15 cellular contexts compared by ENCODE assay signal in genomic region chr3:127764841-127765362, GRCh38. TPM values are rescaled to one million over a fixed set of nuclear protein-coding genes. Genes with fewer than 3 reads are reported as not detected.
A peak's percentile ranks its signal among the peaks of the same experiment; 100 is the strongest.
DNase-seq lines count a peak whose midpoint lies in the region; ATAC-seq, FAIRE-seq and TF ChIP-seq lines count a peak whose summit lies in the region.
"Had no signal": no experiment of that assay in that cellular context is flagged by ENCODE, and none has a peak within 500 bp of the region (broad histone marks: within the 10 kb centered on the region; RNA-seq: fewer than 3 reads in every experiment).

No MANE protein-coding gene starts in this region.

- TF ChIP-seq CTCF in MCF 10A (IDR thresholded peaks at IDR 0.05; ENCODE audit: unreplicated experiment) (no peak), breast epithelium (IDR thresholded peaks at IDR 0.05) (no peak), GM12878 (IDR thresholded peaks at IDR 0.05 in 2 of 3, conservative IDR thresholded peaks at IDR 0.05 in 1 of 3; ENCODE audit: control insufficient read depth in 2 of 3, extremely low read depth in 1 of 3, insufficient read depth in 1 of 3, low read depth in 3 of 3, low read length in 3 of 3) (0 out of 6 replicates have a peak, but pooled peaks of 1 of the 3 experiments have one; percentile 6)

- no TSS peak for BruUV-seq in MCF 10A (replicated peaks; lab: Mats Ljungman, UMichigan)
- no TSS peak for BruUV-seq in GM12878 (replicated peaks; lab: Mats Ljungman, UMichigan)

- peak; percentile 47 for FAIRE-seq in GM12878 (lab: Jason Lieb, UNC)

- ATAC-seq in HG03432 (IDR thresholded peaks at IDR 0.05; ENCODE audit: unreplicated experiment) (peak; percentile 30), GM12878 (peak; percentile 40), HG03095 (IDR thresholded peaks at IDR 0.05; ENCODE audit: unreplicated experiment) (no peak), GM19351 (IDR thresholded peaks at IDR 0.05; ENCODE audit: unreplicated experiment) (no peak)
- ATAC-seq: effector memory CD8-positive, alpha-beta T cell; lower lobe of right lung had no signal

- POLR2A ChIA-PET in MCF 10A (lab: Yijun Ruan, JAX) = interaction anchor here (0.6 to 1.1 kb wide), 2 partner anchors 28 to 56 kb away, joined by 3 read pairs; no protein-coding TSS in a partner anchor
- POLR2A ChIA-PET in GM12878 (lab: Charles Lee) = interaction anchor here (1.1 to 8.8 kb wide), 6 partner anchors 10 to 57 kb away, joined by 3 to 116 read pairs (median 6); partner anchors contain the start of gene MGLL

- H3K36me3 ChIP-seq in breast epithelium = no peaks in the 10 kb centered on the region
- H3K36me3 ChIP-seq in GM12878 (ENCODE audit: control insufficient read depth in 2 of 2, insufficient read depth in 2 of 2, low read length in 1 of 2) = peaks cover 4 to 14% of the 10 kb centered on the region in 2 experiments; a peak in 2 of 4 replicates
- H3K36me3 ChIP-seq in MG63 = peaks cover 22% of the 10 kb centered on the region
- H3K36me3 ChIP-seq: adrenal gland, lower lobe of right lung had no signal

- WGBS in GM12878 (ENCODE audit: insufficient coverage, insufficient replicate concordance, low lambda C conversion rate, missing lambda C conversion rate) = 1% methylated on average over 5 of the region's 5 CpGs

- H3K4me3 ChIP-seq in breast epithelium (no peak overlapping the region), GM12878 (peak overlapping the region; percentile 37; the same call in 1 of the 2 replicates), MG63 (no peak overlapping the region)
- H3K4me3 ChIP-seq: adrenal gland, hepatocyte, lower lobe of right lung had no signal

- no peak for TF ChIP-seq RAD21 in GM12878 (IDR thresholded peaks at IDR 0.05; ENCODE audit: insufficient read depth, low read depth, low read length)

- H4K20me1 ChIP-seq in GM12878 (ENCODE audit: control insufficient read depth, insufficient read depth) = no peaks in the 10 kb centered on the region

- TF ChIP-seq POLR2A in breast epithelium (IDR thresholded peaks at IDR 0.05) (no peak), GM12878 (IDR thresholded peaks at IDR 0.05; ENCODE audit: low read depth, low read length) (no peak)

- H3K4me3 Mint-ChIP-seq in MCF 10A (ENCODE audit: unreplicated experiment) = no peak overlapping the region
- H3K4me3 Mint-ChIP-seq: effector memory CD8-positive, alpha-beta T cell had no signal

- peaks cover 16% of the 10 kb centered on the region for H3K4me1 Mint-ChIP-seq in MCF 10A (ENCODE audit: insufficient read depth, unreplicated experiment)

- H3K27me3 ChIP-seq in breast epithelium = no peaks in the 10 kb centered on the region
- no peaks in the 10 kb centered on the region for H3K27me3 ChIP-seq in GM12878 (replicated peaks in 1 of 2; ENCODE audit: control insufficient read depth in 2 of 2, insufficient read depth in 2 of 2, low read length in 1 of 2)
- H3K27me3 ChIP-seq in MG63 = no peaks in the 10 kb centered on the region
- H3K27me3 ChIP-seq: adrenal gland, hepatocyte had no signal

- CTCF ChIA-PET in MCF 10A (lab: Yijun Ruan, JAX) (interaction anchor here (0.6 to 0.7 kb wide), 2 partner anchors 207 to 1241 kb away, joined by 3 to 4 read pairs; partner anchors contain the start of gene CHST13), GM12878 (lab: Yijun Ruan, JAX) (interaction anchor here (0.9 to 2.9 kb wide), 8 partner anchors 11 to 70 kb away, joined by 3 to 16 read pairs (median 5); partner anchors contain the start of gene MGLL)

- H3K9me3 Mint-ChIP-seq in MCF 10A (ENCODE audit: unreplicated experiment) = no peaks in the 10 kb centered on the region
- H3K9me3 Mint-ChIP-seq: effector memory CD8-positive, alpha-beta T cell had no signal

- H3K79me2 ChIP-seq in GM12878 (ENCODE audit: control insufficient read depth, insufficient read depth, low read length) = peaks cover 82% of the 10 kb centered on the region
- H3K79me2 ChIP-seq: hepatocyte had no signal

- peak overlapping the region; percentile 23 for H3K27ac Mint-ChIP-seq in MCF 10A (ENCODE audit: low read depth, unreplicated experiment)
- H3K27ac Mint-ChIP-seq: effector memory CD8-positive, alpha-beta T cell had no signal

- no peak for DNase-seq in MCF 10A (ENCODE audit: unreplicated experiment)
- DNase-seq in breast epithelium (ENCODE audit: low spot score in 2 of 2) = no peak
- DNase-seq in GM12878 (ENCODE audit: low read depth, low spot score) = peak; percentile 64
- DNase-seq in MG63 = no peak
- no peak for DNase-seq in stimulated activated CD4-positive, alpha-beta T cell treated with anti-CD3 and anti-CD28 coated beads, Interleukin-12 subunit alpha, Interleukin-12 subunit beta, amount 100 ng/mL, for 4 hours
- DNase-seq: activated CD4-positive, alpha-beta T cell treated with anti-CD3 and anti-CD28 coated beads, Interleukin-2, amount 50 U/mL, for 1 hour; adrenal gland; effector memory CD8-positive, alpha-beta T cell; lower lobe of right lung; NCI-H1417 treated with DMSO at 0.1 percent for 48 hours; nucleus accumbens had no signal

- H3K4me1 ChIP-seq in breast epithelium (no peaks in the 10 kb centered on the region), GM12878 (ENCODE audit: control insufficient read depth, insufficient read depth, low read length) (peaks cover 79% of the 10 kb centered on the region)

- RAD21 ChIA-PET in GM12878 (lab: Charles Lee; ENCODE audit: unreplicated experiment) = interaction anchor here (0.6 to 10.7 kb wide), 10 partner anchors 12 to 619 kb away, joined by 3 to 149 read pairs (median 3); partner anchors contain the start of gene MGLL

- in situ Hi-C loops in GM12878 (cut with MboI) = no loop called here

- peak overlapping the region; percentile 25 for H2AFZ ChIP-seq in GM12878 (ENCODE audit: control insufficient read depth, low read depth, low read length)
- H2AFZ ChIP-seq: hepatocyte had no signal

- intact Hi-C loops in MCF 10A (cut with micrococcal nuclease) (loop anchor here (5.0 kb wide), 1 partner anchor 37 kb away; no protein-coding TSS in a partner anchor), breast epithelium (cut with DNase I; ENCODE audit: low total_unique reads) (no loop called here), GM12878 (cut with micrococcal nuclease; ENCODE audit: unreplicated experiment) (loop anchor here (2.0 kb wide), 1 partner anchor 14 kb away; no protein-coding TSS in a partner anchor)

- no peak for TF ChIP-seq EP300 in GM12878 (IDR thresholded peaks at IDR 0.05; ENCODE audit: borderline replicate concordance in 1 of 2, control insufficient read depth in 1 of 2, low read depth in 2 of 2, low read length in 2 of 2)

- H3K27me3 Mint-ChIP-seq in MCF 10A (ENCODE audit: insufficient read depth, unreplicated experiment) = no peaks in the 10 kb centered on the region

- H3K27ac ChIP-seq in breast epithelium (no peak overlapping the region), GM12878 (ENCODE audit: control insufficient read depth, insufficient read depth) (peak overlapping the region; percentile 96)
- H3K27ac ChIP-seq: adrenal gland, hepatocyte, lower lobe of right lung had no signal

- H3K4me2 ChIP-seq in GM12878 (ENCODE audit: control insufficient read depth, insufficient read depth) = peak overlapping the region; percentile 52
- H3K4me2 ChIP-seq: hepatocyte had no signal

- peak overlapping the region; percentile 11 for H3K9ac ChIP-seq in GM12878 (ENCODE audit: control insufficient read depth, insufficient read depth, low read length)

- no peaks in the 10 kb centered on the region for H3K36me3 Mint-ChIP-seq in MCF 10A (ENCODE audit: insufficient read depth, unreplicated experiment)

- SMC1A ChIA-PET in GM12878 (lab: Charles Lee; ENCODE audit: uncharacterized antibody, unreplicated experiment) = interaction anchor here (0.9 to 12.3 kb wide), 10 partner anchors 12 to 195 kb away, joined by 3 to 205 read pairs (median 16); partner anchors contain the start of gene MGLL

- H3K9me3 ChIP-seq in breast epithelium (peaks cover 15 to 18% of the 10 kb centered on the region in 2 donors), GM12878 (replicated peaks; ENCODE audit: control insufficient read depth, insufficient read depth, low read length) (no peaks in the 10 kb centered on the region; the same call in 2 of the 3 replicates), MG63 (peaks cover 7% of the 10 kb centered on the region; the same call in 1 of the 2 replicates)

TF ChIP-seq in GM12878, 131 proteins besides CTCF, POLR2A, EP300 and RAD21 (continues in another document):
- no peak for TF ChIP-seq SREBF1 (IDR thresholded peaks at IDR 0.05; ENCODE audit: low read length)
- peak in 1 of 2 experiments; percentile 56; a peak in 3 of 4 replicates for TF ChIP-seq IKZF2 (IDR thresholded peaks at IDR 0.05)
- no peak for TF ChIP-seq SUZ12 (IDR thresholded peaks at IDR 0.05; ENCODE audit: unreplicated experiment)
- TF ChIP-seq BACH1 (IDR thresholded peaks at IDR 0.05; ENCODE audit: borderline replicate concordance) = no peak
- TF ChIP-seq SREBF2 (IDR thresholded peaks at IDR 0.05; ENCODE audit: low read length) = no peak
- TF ChIP-seq USF1 (IDR thresholded peaks at IDR 0.05; ENCODE audit: borderline replicate concordance, extremely low read length, insufficient read depth, low read depth, low read length) = no peak
- TF ChIP-seq GATAD2B (conservative IDR thresholded peaks at IDR 0.05; ENCODE audit: low read depth) = no peak

RNA-seq across cellular contexts. Expression of gene MGLL, which starts 57.4 kb away (rescaled TPM):
- total RNA-seq in MCF 10A (2022) = 12.6 and 25.3 TPM in 2 replicates
- total RNA-seq in breast epithelium = 10 to 100 TPM; 25.8 to 79.5 (median 30.2) TPM
- 159 and 160 TPM in 2 replicates for total RNA-seq in GM12878 (2013; cell fraction: nucleolus; rRNA removed)
- 70.6 and 76.8 TPM in 2 replicates for total RNA-seq in GM12878 (2014; rRNA removed)
- total RNA-seq in GM12878 (2014; rRNA removed; fragmentation: Illumina TruSeq; extraction: Trizol) = 40.5 and 44.9 TPM in 2 replicates
- 103 and 112 TPM in 2 replicates for total RNA-seq in GM12878 (2021)
- 27.7 TPM for polyA plus RNA-seq in GM12878 (2011; ENCODE audit: low read depth)
- 35.1 and 70.0 TPM in 2 replicates for polyA plus RNA-seq in GM12878 (2011; rRNA removed)
- polyA plus RNA-seq in GM12878 (2011; cell fraction: cytosol; rRNA removed) = 57.3 and 68.0 TPM in 2 replicates
- polyA plus RNA-seq in GM12878 (2011; cell fraction: nucleus; rRNA removed) = 69.0 and 72.8 TPM in 2 replicates
- polyA plus RNA-seq in GM12878 (2012) = 39.3 and 54.1 TPM in 2 replicates
- polyA plus RNA-seq in GM12878 (2014; fragmentation: Illumina TruSeq; extraction: Trizol) = 41.3 and 72.2 TPM in 2 replicates
- polyA plus RNA-seq in GM12878 (2014; fragmentation: Nextera tagmentation; extraction: Ambion mirVana) = 10 to 100 TPM; 49.1 to 73.6 TPM
- 65.1 and 74.2 TPM in 2 replicates for polyA plus RNA-seq in GM12878 (2014; rRNA removed)
- polyA plus RNA-seq in GM12878 (2016; fragmentation: Nextera tagmentation; extraction: Ambion mirVana) = 100 to 1,000 TPM; 170 to 177 TPM
- polyA minus RNA-seq in GM12878 (2011; rRNA and poly(A)+ RNA removed) = 66.8 and 76.8 TPM in 2 replicates
- polyA minus RNA-seq in GM12878 (2011; cell fraction: cytosol; rRNA and poly(A)+ RNA removed) = 23.4 and 24.0 TPM in 2 replicates
- 47.8 and 90.9 TPM in 2 replicates for polyA minus RNA-seq in GM12878 (2011; cell fraction: nucleus; rRNA and poly(A)+ RNA removed)
- 28.8 and 29.0 TPM in 2 replicates for total RNA-seq in MG63 (2014; rRNA removed; shearing (Covaris generic); ENCODE audit: low replicate concordance)

Comparison
In these comparisons a context has a peak if more than half of its experiments do, and no peak if none do; other contexts are left out.
1. ATAC-seq: peak in HG03432 (single experiment) and GM12878 (single experiment); none in HG03095 (single experiment) and GM19351 (single experiment).